In genomic region chr11:44842219-44842618, GRCh38 we compare ENCODE assay signal across 16 cellular contexts.
DNase-seq lines count a peak whose midpoint lies in the region; TF ChIP-seq lines count a peak whose summit lies in the region.
"Had no signal": no experiment of that assay in that cellular context is flagged by ENCODE, and none has a peak within 500 bp of the region (broad histone marks: within the 10 kb centered on the region; RNA-seq: fewer than 3 reads in every experiment).

No MANE protein-coding gene starts in this region.

- no peaks in the 10 kb centered on the region for H3K27me3 ChIP-seq in hepatocyte
- H3K27me3 ChIP-seq: colonic mucosa, testis had no signal

- no peaks in the 10 kb centered on the region for H3K4me1 ChIP-seq in hepatocyte (ENCODE audit: insufficient read depth)
- H3K4me1 ChIP-seq: colonic mucosa, gastrocnemius medialis, testis had no signal

- 87% methylated on average over 5 of the region's 5 CpGs for WGBS in hepatocyte (ENCODE audit: low lambda C conversion rate, missing lambda C conversion rate)

- no peaks in the 10 kb centered on the region for H3K9me2 ChIP-seq in hepatocyte (replicated peaks; ENCODE audit: insufficient read depth)

- no peak overlapping the region for H2AFZ ChIP-seq in hepatocyte

- no peaks in the 10 kb centered on the region for H4K20me1 ChIP-seq in hepatocyte (ENCODE audit: insufficient read depth, poor library complexity, severe bottlenecking)

- no peak overlapping the region for H3K4me2 ChIP-seq in hepatocyte

- H3K79me2 ChIP-seq in hepatocyte = no peaks in the 10 kb centered on the region

- H3K4me3 ChIP-seq in HFF-Myc (replicated peaks; ENCODE audit: low read depth, low read length) (no peak overlapping the region), astrocyte of the cerebellum (ENCODE audit: low read depth, low read length) (no peak overlapping the region), hepatocyte (no peak overlapping the region)
- H3K4me3 ChIP-seq: colonic mucosa, gastrocnemius medialis, testis had no signal

- no peak for TF ChIP-seq CTCF in HFF-Myc (IDR thresholded peaks at IDR 0.05; ENCODE audit: low read depth, low read length, missing control alignments)
- no peak for TF ChIP-seq CTCF in astrocyte of the cerebellum (IDR thresholded peaks at IDR 0.05; ENCODE audit: low read depth, low read length, missing control alignments)
- no peak for TF ChIP-seq CTCF in hepatocyte (IDR thresholded peaks at IDR 0.05; ENCODE audit: poor library complexity)

- H3K36me3 ChIP-seq in hepatocyte (replicated peaks; ENCODE audit: insufficient read depth, low read depth) = no peaks in the 10 kb centered on the region
- H3K36me3 ChIP-seq: colonic mucosa, gastrocnemius medialis had no signal

- no peak overlapping the region for H3K27ac ChIP-seq in hepatocyte
- H3K27ac ChIP-seq: colonic mucosa, gastrocnemius medialis, testis had no signal

- no peaks in the 10 kb centered on the region for H3K9me3 ChIP-seq in hepatocyte (ENCODE audit: low read depth)
- H3K9me3 ChIP-seq: colonic mucosa, gastrocnemius medialis, testis had no signal

- in situ Hi-C loops in astrocyte of the cerebellum (cut with HindIII; ENCODE audit: low sequenced_read_pairs) = no loop called here

- peak; percentile 32 for DNase-seq in HFF-Myc (ENCODE audit: extremely low read depth, low read depth)
- DNase-seq in astrocyte of the cerebellum (ENCODE audit: low read depth) = peak; percentile 62
- peak; percentile 85 for DNase-seq in glomerular visceral epithelial cell (ENCODE audit: extremely low spot score)
- peak; percentile 75 for DNase-seq in stromal cell of bone marrow (ENCODE audit: low read depth)
- no peak for DNase-seq in hepatocyte (ENCODE audit: low spot score)
- no peak for DNase-seq in NCI-H1436 (lab: John Stamatoyannopoulos, UW)
- DNase-seq in NOMO-1 treated with DMSO at 0.1 percent for 48 hours (lab: John Stamatoyannopoulos, UW; ENCODE audit: unreplicated experiment) = no peak
- no peak for DNase-seq in stimulated activated CD4-positive, alpha-beta T cell treated with anti-CD3 and anti-CD28 coated beads, Interleukin-4, amount 100 ng/mL, for 4 hours
- DNase-seq: activated CD4-positive, alpha-beta memory T cell treated with anti-CD3 and anti-CD28 coated beads, Interleukin-2, amount 10 ng/mL, durations not matched to agents 7 days and 5 days; activated gamma-delta T cell treated with Interleukin-2 at 50 U/mL for 16 hours; colonic mucosa; gastrocnemius medialis; naive thymus-derived CD4-positive, alpha-beta T cell; NCI-H345; T-helper 9 cell; testis had no signal

Comparison
In these comparisons a context has a peak if more than half of its experiments do, and no peak if none do; other contexts are left out.
1. DNase-seq: peak in HFF-Myc (single experiment), astrocyte of the cerebellum (single experiment), glomerular visceral epithelial cell (single experiment) and stromal cell of bone marrow (single experiment); none in hepatocyte (single experiment), NCI-H1436 (single experiment), NOMO-1 treated with DMSO at 0.1 percent for 48 hours (single experiment) and stimulated activated CD4-positive, alpha-beta T cell treated with anti-CD3 and anti-CD28 coated beads, Interleukin-4, amount 100 ng/mL, for 4 hours (0 of 2).